9 cellular contexts compared by ENCODE assay signal in the genomic region with DNA sequence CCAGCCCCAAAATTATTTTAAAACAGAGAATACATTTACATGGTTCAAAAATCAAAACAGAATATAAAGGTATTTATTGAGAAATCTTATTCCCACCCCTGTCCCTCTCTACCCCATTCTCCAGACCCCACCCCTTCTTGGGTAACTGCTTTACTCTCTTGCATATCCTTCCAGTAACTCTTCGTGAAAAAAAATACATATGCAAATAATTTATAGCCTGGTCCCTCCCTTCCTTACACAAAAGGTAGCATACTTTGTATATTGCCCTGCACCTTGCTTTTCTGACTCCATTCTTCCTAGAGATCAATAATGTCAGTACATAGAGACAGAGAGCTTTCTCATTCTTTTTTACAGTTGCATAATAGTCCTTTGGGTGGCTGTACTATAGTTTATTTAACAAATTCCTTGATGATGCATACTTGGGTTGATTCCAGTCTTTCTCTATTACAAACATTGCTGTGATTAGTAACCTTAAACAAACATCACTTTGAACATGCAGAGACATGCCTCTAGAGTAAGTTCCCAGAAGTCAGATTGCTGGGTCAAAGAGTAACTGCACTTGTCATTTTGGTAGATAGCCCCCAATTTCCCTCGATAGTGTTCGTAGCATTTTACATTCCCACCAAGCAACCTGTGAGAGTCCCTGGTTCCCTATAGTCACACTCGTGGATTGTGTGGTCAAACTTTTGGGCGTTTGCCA. TPM values are rescaled to one million over a fixed set of nuclear protein-coding genes. Genes with fewer than 3 reads are reported as not detected.
DNase-seq lines count a peak whose midpoint lies in the region; ATAC-seq, FAIRE-seq and TF ChIP-seq lines count a peak whose summit lies in the region.
"Had no signal": no experiment of that assay in that cellular context is flagged by ENCODE, and none has a peak within 500 bp of the region (broad histone marks: within the 10 kb centered on the region; RNA-seq: fewer than 3 reads in every experiment).

No MANE protein-coding gene starts in this region.

- H3K36me3 ChIP-seq in heart left ventricle (peaks cover 3 to 99% (median 93%) of the 10 kb centered on the region in 9 donors), vagina (peaks cover under 1 to 88% of the 10 kb centered on the region in 2 donors)

- TF ChIP-seq CTCF in heart left ventricle (IDR thresholded peaks at IDR 0.05) (no peak), vagina (IDR thresholded peaks at IDR 0.05) (no peak)

- intact Hi-C loops in heart left ventricle (cut with DNase I) = no loop called here
- intact Hi-C loops in right cardiac atrium (cut with DNase I) = loop anchor here in 3 of 4 donors (2.0 to 5.0 kb wide), 3 partner anchors 40 to 75 kb away; no protein-coding TSS in a partner anchor
- intact Hi-C loops in vagina (cut with DNase I) = no loop called here

- no peak overlapping the region for H3K4me3 ChIP-seq in heart left ventricle
- H3K4me3 ChIP-seq in right cardiac atrium (ENCODE audit: low read length) = no peak overlapping the region
- H3K4me3 ChIP-seq in vagina = no peak overlapping the region

- peaks cover 10 to 88% (median 72%) of the 10 kb centered on the region in 12 donors for H3K4me1 ChIP-seq in heart left ventricle
- H3K4me1 ChIP-seq in right cardiac atrium (ENCODE audit: control insufficient read depth, insufficient read depth, low read length) = peaks cover 12% of the 10 kb centered on the region
- peaks cover 61% of the 10 kb centered on the region for H3K4me1 ChIP-seq in vagina

- no peak for FAIRE-seq in GM12891 (lab: Jason Lieb, UNC)

- no peak for TF ChIP-seq POLR2A in heart left ventricle (IDR thresholded peaks at IDR 0.05)
- no peak for TF ChIP-seq POLR2A in vagina (IDR thresholded peaks at IDR 0.05)
- no peak for TF ChIP-seq POLR2A in GM12891 (IDR thresholded peaks at IDR 0.05; ENCODE audit: low read depth, low read length)

- H3K27me3 ChIP-seq in heart left ventricle (no peaks in the 10 kb centered on the region), right cardiac atrium (ENCODE audit: control insufficient read depth, insufficient read depth) (no peaks in the 10 kb centered on the region), layer of hippocampus (ENCODE audit: control insufficient read depth, insufficient read depth, low read length) (no peaks in the 10 kb centered on the region), vagina (no peaks in the 10 kb centered on the region)

- H3K27ac ChIP-seq in heart left ventricle (peak overlapping the region in 10 of 12 donors; percentile 0 to 98 (median 88)), right cardiac atrium (ENCODE audit: low read length) (no peak overlapping the region), layer of hippocampus (ENCODE audit: low read depth, low read length) (peak overlapping the region; percentile 65), vagina (peak overlapping the region; percentile 98)

- no peak for DNase-seq in heart left ventricle
- DNase-seq in right cardiac atrium = no peak
- DNase-seq in amniotic stem cell (lab: John Stamatoyannopoulos, UW) = peak; percentile 64
- DNase-seq in vagina (ENCODE audit: extremely low spot score in 2 of 2) = no peak
- no peak for DNase-seq in GM12891 (ENCODE audit: insufficient read length, low spot score)
- DNase-seq: DMS79 treated with DMSO at 0.1 percent for 48 hours had no signal

- no peak for ATAC-seq in heart left ventricle
- ATAC-seq in right cardiac atrium = no peak
- no peak for ATAC-seq in GM18517 (IDR thresholded peaks at IDR 0.05; ENCODE audit: unreplicated experiment)
- ATAC-seq in GM19328 (IDR thresholded peaks at IDR 0.05; ENCODE audit: unreplicated experiment) = no peak

- H3K9me3 ChIP-seq in heart left ventricle (no peaks in the 10 kb centered on the region), right cardiac atrium (ENCODE audit: control insufficient read depth, low read length) (no peaks in the 10 kb centered on the region), vagina (no peaks in the 10 kb centered on the region)

- 72 to 82% (median 75%) methylated on average over 5 of the region's 5 CpGs for WGBS in heart left ventricle, 4 donors
- WGBS in right cardiac atrium = 61% methylated on average over 5 of the region's 5 CpGs

TF ChIP-seq in GM12891, 5 proteins besides CTCF, POLR2A, EP300 and RAD21:
- TF ChIP-seq TAF1 (IDR thresholded peaks at IDR 0.05; ENCODE audit: low read depth, low read length) (no peak), PAX5 (IDR thresholded peaks at IDR 0.05; ENCODE audit: insufficient read depth, low read length, severe bottlenecking) (no peak), SPI1 (IDR thresholded peaks at IDR 0.05; ENCODE audit: low read depth, low read length) (no peak), POU2F2 (IDR thresholded peaks at IDR 0.05; ENCODE audit: low read depth, low read length) (no peak), POLR2AphosphoS5 (IDR thresholded peaks at IDR 0.05; ENCODE audit: low read depth, low read length) (no peak)

RNA-seq across cellular contexts. Expression of gene STOM, which starts 47.9 kb away (rescaled TPM):
- 100 to 1,000 TPM; 125 to 239 (median 154) TPM for total RNA-seq in heart left ventricle
- polyA plus RNA-seq in heart left ventricle = 100 to 1,000 TPM; 129 to 148 TPM
- 100 to 1,000 TPM; 146 to 246 (median 172) TPM for total RNA-seq in right cardiac atrium
- polyA plus RNA-seq in right cardiac atrium = 153 TPM
- 263 TPM for total RNA-seq in vagina
- polyA plus RNA-seq in GM12891 (2012; ENCODE audit: low read depth, missing spikeins) = 9.7 TPM

RNA-seq across cellular contexts. Expression of gene GSN, which starts 54.2 kb away (rescaled TPM):
- total RNA-seq in heart left ventricle = 1,000 to 10,000 TPM in 2 of 9 donors, 100 to 1,000 TPM in 7; 422 to 2,088 (median 703) TPM
- polyA plus RNA-seq in heart left ventricle = 100 to 1,000 TPM; 379 to 481 TPM
- total RNA-seq in right cardiac atrium = 1,000 to 10,000 TPM in 3 of 4 donors, 100 to 1,000 TPM in 1; 949 to 1,838 (median 1,489) TPM
- 1,813 TPM for polyA plus RNA-seq in right cardiac atrium
- 2,053 TPM for total RNA-seq in vagina
- 16.4 TPM for polyA plus RNA-seq in GM12891 (2012; ENCODE audit: low read depth, missing spikeins)

Comparison
In these comparisons a context has a peak if more than half of its experiments do, and no peak if none do; other contexts are left out.
1. intact Hi-C loops: an anchor here in right cardiac atrium (2.0 to 5.0 kb wide); none called in heart left ventricle and vagina.